In genomic region chr16:9665851-9666271, GRCh38 we compare ENCODE assay signal across 15 cellular contexts.
"Had no signal": no experiment of that assay in that cellular context is flagged by ENCODE, and none has a peak within 500 bp of the region (broad histone marks: within the 10 kb centered on the region; RNA-seq: fewer than 3 reads in every experiment).

No MANE protein-coding gene starts in this region.

- ATAC-seq: foreskin keratinocyte; psoas muscle; stimulated activated naive CD8-positive, alpha-beta T cell treated with anti-CD3 and anti-CD28 coated beads, Interleukin-15, Interleukin-2, amounts not matched to agents 100 U/mL and 50 U/mL, for 24 hours had no signal

- H3K9me3 ChIP-seq: breast epithelium, psoas muscle, sigmoid colon had no signal

- H3K27ac ChIP-seq: foreskin keratinocyte, psoas muscle, sigmoid colon had no signal

- H3K27me3 ChIP-seq: breast epithelium, dorsolateral prefrontal cortex, foreskin keratinocyte, sigmoid colon had no signal

- H3K36me3 ChIP-seq: breast epithelium, sigmoid colon had no signal

- H3K4me1 ChIP-seq: breast epithelium, foreskin keratinocyte, psoas muscle, sigmoid colon had no signal

- DNase-seq: activated CD4-positive, alpha-beta memory T cell treated with anti-CD3 and anti-CD28 coated beads, Interleukin-2, amount 10 ng/mL, durations not matched to agents 7 days and 5 days; activated gamma-delta T cell; activated naive CD8-positive, alpha-beta T cell treated with anti-CD3 and anti-CD28 coated beads for 36 hours; activated T-cell treated with anti-CD3 and anti-CD28 coated beads, Interleukin-2, amount 50 U/mL, for 48 hours; dorsolateral prefrontal cortex; nephron progenitor cell; psoas muscle; sigmoid colon; stimulated activated CD4-positive, alpha-beta T cell treated with anti-CD3 and anti-CD28 coated beads, Interleukin-4, amount 100 ng/mL, for 1 hour; stimulated activated CD8-positive, alpha-beta memory T cell treated with anti-CD3 and anti-CD28 coated beads, Interleukin-4, amount 100 ng/mL, for 48 hours; stimulated activated naive CD8-positive, alpha-beta T cell treated with anti-CD3 and anti-CD28 coated beads, Interleukin-15, Interleukin-2, amounts not matched to agents 100 U/mL and 50 U/mL, for 24 hours; T-helper 9 cell had no signal

- FAIRE-seq: endometrium had no signal

- H3K4me3 ChIP-seq: breast epithelium, dorsolateral prefrontal cortex, psoas muscle, sigmoid colon had no signal
